27 cellular contexts compared by ENCODE assay signal in the genomic region with DNA sequence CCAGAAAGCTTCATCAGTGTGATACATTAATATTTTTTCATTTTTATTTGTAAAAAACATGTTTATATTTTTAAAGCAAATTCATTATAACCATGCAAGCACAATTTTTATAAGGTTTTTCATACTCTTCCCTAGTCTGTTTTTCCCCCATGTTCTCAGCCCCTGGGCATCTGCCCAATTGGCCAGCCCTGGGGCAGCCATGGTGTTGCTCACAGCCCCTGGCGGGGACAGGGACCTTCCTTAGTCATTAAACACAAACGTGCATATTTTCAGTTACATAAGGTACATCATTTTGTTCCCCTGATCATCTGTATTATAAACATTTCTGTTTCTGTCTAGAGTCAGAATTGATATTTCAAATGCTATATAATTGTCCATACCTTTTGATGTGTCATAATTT.
"Had no signal": no experiment of that assay in that cellular context is flagged by ENCODE, and none has a peak within 500 bp of the region (broad histone marks: within the 10 kb centered on the region; RNA-seq: fewer than 3 reads in every experiment).

No MANE protein-coding gene starts in this region.

- H3K27ac ChIP-seq: neutrophil, pancreas, prostate gland, right lobe of liver, skin epidermis, stomach, thoracic aorta, thyroid gland, tibial nerve, upper lobe of left lung, vagina had no signal

- ATAC-seq: naive thymus-derived CD4-positive, alpha-beta T cell; natural killer cell; right cardiac atrium; right lobe of liver; stimulated activated effector memory CD8-positive, alpha-beta T cell treated with anti-CD3 and anti-CD28 coated beads, Interleukin-12 subunit alpha, Interleukin-12 subunit beta, amount 100 ng/mL, for 72 hours; stimulated activated naive B cell treated with anti-CD40 and anti-IgM and Interleukin-4, amounts not matched to agents 10 μg/mL and 1 μg/mL and 100 μg/mL, for 72 hours had no signal

- H3K27ac Mint-ChIP-seq: naive thymus-derived CD4-positive, alpha-beta T cell; natural killer cell; stimulated activated effector memory CD8-positive, alpha-beta T cell treated with anti-CD3 and anti-CD28 coated beads, Interleukin-12 subunit alpha, Interleukin-12 subunit beta, amount 100 ng/mL, for 72 hours; stimulated activated naive B cell treated with anti-CD40 and anti-IgM and Interleukin-4, amounts not matched to agents 10 μg/mL and 1 μg/mL and 100 μg/mL, for 72 hours; stimulated activated naive CD8-positive, alpha-beta T cell treated with anti-CD3 and anti-CD28 coated beads, Interleukin-15, Interleukin-2, amounts not matched to agents 100 ng/mL and 50 ng/mL, for 24 hours had no signal

- H3K4me1 Mint-ChIP-seq: naive thymus-derived CD4-positive, alpha-beta T cell; natural killer cell; stimulated activated effector memory CD8-positive, alpha-beta T cell treated with anti-CD3 and anti-CD28 coated beads, Interleukin-12 subunit alpha, Interleukin-12 subunit beta, amount 100 ng/mL, for 72 hours had no signal

- H3K4me3 Mint-ChIP-seq: naive thymus-derived CD4-positive, alpha-beta T cell; natural killer cell; neural crest cell; stimulated activated effector memory CD8-positive, alpha-beta T cell treated with anti-CD3 and anti-CD28 coated beads, Interleukin-12 subunit alpha, Interleukin-12 subunit beta, amount 100 ng/mL, for 72 hours; stimulated activated naive B cell treated with anti-CD40 and anti-IgM and Interleukin-4, amounts not matched to agents 10 μg/mL and 1 μg/mL and 100 μg/mL, for 72 hours; stimulated activated naive CD8-positive, alpha-beta T cell treated with anti-CD3 and anti-CD28 coated beads, Interleukin-15, Interleukin-2, amounts not matched to agents 100 ng/mL and 50 ng/mL, for 24 hours had no signal

- H3K4me1 ChIP-seq: pancreas, prostate gland, stomach, thyroid gland, tibial nerve, upper lobe of left lung had no signal

- H3K9me3 ChIP-seq: neutrophil, pancreas, prostate gland, right lobe of liver, sigmoid colon, stomach, thoracic aorta, thyroid gland, tibial nerve, upper lobe of left lung, vagina had no signal

- H3K36me3 ChIP-seq: neutrophil, pancreas, prostate gland, right lobe of liver, sigmoid colon, stomach, thoracic aorta, tibial nerve, upper lobe of left lung, vagina had no signal

- DNase-seq: naive thymus-derived CD4-positive, alpha-beta T cell; natural killer cell; nucleus accumbens; pancreas; right cardiac atrium; right lobe of liver; sigmoid colon; stimulated activated CD4-positive, alpha-beta T cell treated with anti-CD3 and anti-CD28 coated beads, Interleukin-15, amount 100 ng/mL, for 24 hours; stimulated activated CD4-positive, alpha-beta T cell treated with anti-CD3 and anti-CD28 coated beads, Interleukin-2, amount 100 ng/mL, for 24 hours; stimulated activated CD4-positive, alpha-beta T cell treated with anti-CD3 and anti-CD28 coated beads, Interleukin-2, amount 100 ng/mL, for 48 hours; stimulated activated CD4-positive, alpha-beta T cell treated with anti-CD3 and anti-CD28 coated beads, Interleukin-4, amount 100 ng/mL, for 24 hours; stimulated activated naive B cell treated with anti-CD40 and anti-IgM and Interleukin-4, amounts not matched to agents 10 μg/mL and 1 μg/mL and 100 μg/mL, for 72 hours; stimulated activated naive CD4-positive, alpha-beta T cell treated with Interleukin-2 at 50 U/mL for 16 hours; stomach; thyroid gland; trophoblast cell; upper lobe of left lung had no signal

- H3K36me3 Mint-ChIP-seq: naive thymus-derived CD4-positive, alpha-beta T cell; natural killer cell; stimulated activated effector memory CD8-positive, alpha-beta T cell treated with anti-CD3 and anti-CD28 coated beads, Interleukin-12 subunit alpha, Interleukin-12 subunit beta, amount 100 ng/mL, for 72 hours; stimulated activated naive B cell treated with anti-CD40 and anti-IgM and Interleukin-4, amounts not matched to agents 10 μg/mL and 1 μg/mL and 100 μg/mL, for 72 hours had no signal

- H3K27me3 ChIP-seq: pancreas, right lobe of liver, sigmoid colon, stomach, thyroid gland, tibial nerve, upper lobe of left lung, vagina had no signal

- H3K9me3 Mint-ChIP-seq: naive thymus-derived CD4-positive, alpha-beta T cell; natural killer cell; nephron; neural crest cell; stimulated activated effector memory CD8-positive, alpha-beta T cell treated with anti-CD3 and anti-CD28 coated beads, Interleukin-12 subunit alpha, Interleukin-12 subunit beta, amount 100 ng/mL, for 72 hours; stimulated activated naive B cell treated with anti-CD40 and anti-IgM and Interleukin-4, amounts not matched to agents 10 μg/mL and 1 μg/mL and 100 μg/mL, for 72 hours; stimulated activated naive CD8-positive, alpha-beta T cell treated with anti-CD3 and anti-CD28 coated beads, Interleukin-15, Interleukin-2, amounts not matched to agents 100 ng/mL and 50 ng/mL, for 24 hours had no signal

- H3K4me3 ChIP-seq: pancreas, prostate gland, right lobe of liver, sigmoid colon, skin epidermis, stomach, thoracic aorta, thyroid gland, tibial nerve, upper lobe of left lung, vagina had no signal
